Comparison of ENCODE assay signal across 2 cellular contexts in genomic region chr1:233293556-233294446, GRCh38.
TF ChIP-seq lines count a peak whose summit lies in the region.

No MANE protein-coding gene starts in this region.

TF ChIP-seq in IMR-90, 13 proteins besides CTCF, POLR2A, EP300 and RAD21:
- no peak for TF ChIP-seq ELK1 (IDR thresholded peaks at IDR 0.05; ENCODE audit: borderline replicate concordance, low read depth, low read length)
TF ChIP-seq in IMR-90: peak in this region for 0.

TF ChIP-seq in neural cell, 6 proteins besides CTCF, POLR2A, EP300 and RAD21:
- TF ChIP-seq REST (IDR thresholded peaks at IDR 0.05; ENCODE audit: borderline replicate concordance): no peak
- no peak for TF ChIP-seq POLR2AphosphoS5 (IDR thresholded peaks at IDR 0.05)
- TF ChIP-seq TAF1 (IDR thresholded peaks at IDR 0.05; ENCODE audit: low read depth): no peak
- TF ChIP-seq EZH2 (IDR thresholded peaks at IDR 0.05; ENCODE audit: borderline replicate concordance, insufficient read depth, low read length, poor library complexity, severe bottlenecking): no peak
- no peak for TF ChIP-seq SMC3 (conservative IDR thresholded peaks at IDR 0.05; ENCODE audit: poor library complexity)
- TF ChIP-seq MXI1 (conservative IDR thresholded peaks at IDR 0.05; ENCODE audit: poor library complexity, severe bottlenecking): no peak
